In genomic region chr20:15176929-15177328, GRCh38 we compare ENCODE assay signal across 22 cellular contexts.
DNase-seq lines count a peak whose midpoint lies in the region; ATAC-seq and TF ChIP-seq lines count a peak whose summit lies in the region.
"Had no signal": no experiment of that assay in that cellular context is flagged by ENCODE, and none has a peak within 500 bp of the region (broad histone marks: within the 10 kb centered on the region; RNA-seq: fewer than 3 reads in every experiment).

No MANE protein-coding gene starts in this region.

- H3K79me2 ChIP-seq in MM.1S (ENCODE audit: low read length): no peaks in the 10 kb centered on the region

- no peak overlapping the region for H3K4me3 Mint-ChIP-seq in activated naive CD4-positive, alpha-beta T cell treated with anti-CD3 and anti-CD28 coated beads, Interleukin-2, amount 10 ng/mL, durations not matched to agents 7 days and 5 days
- H3K4me3 Mint-ChIP-seq: CD14-positive monocyte, GM23338, IgD-negative memory B cell had no signal

- H3K9me3 ChIP-seq in MM.1S (replicated peaks; ENCODE audit: insufficient read depth, low read length) (no peaks in the 10 kb centered on the region), upper lobe of right lung (no peaks in the 10 kb centered on the region)
- H3K9me3 ChIP-seq: BE2C, HAP-1 had no signal

- no peaks in the 10 kb centered on the region for H4K20me1 ChIP-seq in MM.1S (ENCODE audit: insufficient read depth, low read length)

- H3K4me1 ChIP-seq in MM.1S (ENCODE audit: low read length) (peaks cover 20% of the 10 kb centered on the region), upper lobe of right lung (no peaks in the 10 kb centered on the region)
- H3K4me1 ChIP-seq: BE2C, HAP-1, Peyer's patch had no signal

- H3K36me3 ChIP-seq in MM.1S (replicated peaks; ENCODE audit: insufficient read depth, low read length): no peaks in the 10 kb centered on the region
- H3K36me3 ChIP-seq in upper lobe of right lung: no peaks in the 10 kb centered on the region
- H3K36me3 ChIP-seq: BE2C, HAP-1, Peyer's patch had no signal

- no peak overlapping the region for H3K9ac ChIP-seq in MM.1S (ENCODE audit: low read length)

- TF ChIP-seq CTCF in MM.1S (IDR thresholded peaks at IDR 0.05; ENCODE audit: low read length) (no peak), dorsolateral prefrontal cortex (IDR thresholded peaks at IDR 0.05 in 54 of 56, conservative IDR thresholded peaks at IDR 0.05 in 2 of 56; ENCODE audit: low read depth in 1 of 56, partially characterized antibody in 56 of 56) (no peak), upper lobe of right lung (IDR thresholded peaks at IDR 0.05) (no peak)

- H3K27me3 ChIP-seq in MM.1S (replicated peaks; ENCODE audit: insufficient read depth, low read length) (no peaks in the 10 kb centered on the region), dorsolateral prefrontal cortex (no peaks in the 10 kb centered on the region), upper lobe of right lung (no peaks in the 10 kb centered on the region)
- H3K27me3 ChIP-seq: BE2C, Peyer's patch had no signal

- peaks cover 13% of the 10 kb centered on the region for H3K9me3 Mint-ChIP-seq in activated naive CD4-positive, alpha-beta T cell treated with anti-CD3 and anti-CD28 coated beads, Interleukin-2, amount 10 ng/mL, durations not matched to agents 7 days and 5 days

- peak; percentile 30 for ATAC-seq in upper lobe of right lung
- ATAC-seq in GM18868 (IDR thresholded peaks at IDR 0.05; ENCODE audit: unreplicated experiment): no peak
- ATAC-seq: GM23338 had no signal

- H3K36me3 Mint-ChIP-seq in activated naive CD4-positive, alpha-beta T cell treated with anti-CD3 and anti-CD28 coated beads, Interleukin-2, amount 10 ng/mL, durations not matched to agents 7 days and 5 days: no peaks in the 10 kb centered on the region
- H3K36me3 Mint-ChIP-seq: CD14-positive monocyte had no signal

- H3K4me3 ChIP-seq in MM.1S (ENCODE audit: low read length) (no peak overlapping the region), dorsolateral prefrontal cortex (no peak overlapping the region), upper lobe of right lung (no peak overlapping the region)
- H3K4me3 ChIP-seq: GM23338, HAP-1, Peyer's patch had no signal

- intact Hi-C loops in dorsolateral prefrontal cortex (cut with DNase I) (no loop called here), upper lobe of right lung (cut with DNase I) (no loop called here)

- peak overlapping the region; percentile 34; the same call in 1 of the 2 replicates for H2AFZ ChIP-seq in MM.1S (ENCODE audit: low read length)
- H2AFZ ChIP-seq: GM23338 had no signal

- no peak overlapping the region for H3K27ac Mint-ChIP-seq in activated naive CD4-positive, alpha-beta T cell treated with anti-CD3 and anti-CD28 coated beads, Interleukin-2, amount 10 ng/mL, durations not matched to agents 7 days and 5 days
- H3K27ac Mint-ChIP-seq: CD14-positive monocyte, GM23338, IgD-negative memory B cell had no signal

- no peaks in the 10 kb centered on the region for H3K9me2 ChIP-seq in MM.1S (replicated peaks; ENCODE audit: insufficient read depth, low read length)

- H3K4me1 Mint-ChIP-seq in activated naive CD4-positive, alpha-beta T cell treated with anti-CD3 and anti-CD28 coated beads, Interleukin-2, amount 10 ng/mL, durations not matched to agents 7 days and 5 days: no peaks in the 10 kb centered on the region
- H3K4me1 Mint-ChIP-seq: CD14-positive monocyte, GM23338, IgD-negative memory B cell had no signal

- H3K4me2 ChIP-seq in MM.1S (ENCODE audit: low read depth, low read length): 0 out of 2 replicates have a peak overlapping the region, but pooled peaks have one; percentile 27
- H3K4me2 ChIP-seq: GM23338 had no signal

- H3K27me3 Mint-ChIP-seq in activated naive CD4-positive, alpha-beta T cell treated with anti-CD3 and anti-CD28 coated beads, Interleukin-2, amount 10 ng/mL, durations not matched to agents 7 days and 5 days: no peaks in the 10 kb centered on the region

- no peak for DNase-seq in MM.1S
- DNase-seq in dorsolateral prefrontal cortex: peak in 6 of 10 donors; percentile 10 to 43 (median 29)
- peak; percentile 47 for DNase-seq in occipital lobe (lab: John Stamatoyannopoulos, UW)
- no peak for DNase-seq in upper lobe of right lung
- DNase-seq in stimulated activated CD8-positive, alpha-beta memory T cell treated with anti-CD3 and anti-CD28 coated beads, Interleukin-4, amount 100 ng/mL, for 48 hours: no peak
- DNase-seq in activated naive CD4-positive, alpha-beta T cell treated with anti-CD3 and anti-CD28 coated beads, Interleukin-2, amount 10 ng/mL, durations not matched to agents 7 days and 5 days: no peak
- DNase-seq: BE2C, Calu3, DND-41, NCI-H1092, NCI-H1417 treated with DMSO at 0.1 percent for 48 hours, NCI-H1694 treated with DMSO at 0.1 percent for 48 hours, NCI-H2081, NCI-H2227 treated with DMSO at 0.1 percent for 48 hours, NCI-H69, Peyer's patch, SHP77 treated with DMSO at 0.1 percent for 48 hours had no signal

- H3F3A ChIP-seq in MM.1S (ENCODE audit: insufficient read depth, low read length): peaks cover 8% of the 10 kb centered on the region

- peak overlapping the region; percentile 23; the same call in 1 of the 2 replicates for H3K27ac ChIP-seq in MM.1S (ENCODE audit: low read length)
- H3K27ac ChIP-seq in dorsolateral prefrontal cortex: peak overlapping the region in 20 of 59 donors; percentile 3 to 67 (median 22)
- no peak overlapping the region for H3K27ac ChIP-seq in upper lobe of right lung
- H3K27ac ChIP-seq: Peyer's patch had no signal

- CTCF ChIA-PET in activated naive CD4-positive, alpha-beta T cell treated with anti-CD3 and anti-CD28 coated beads, Interleukin-2, amount 10 ng/mL, durations not matched to agents 7 days and 5 days (lab: Charles Lee): no interaction called here

Comparison
In these comparisons a context has a peak if more than half of its experiments do, and no peak if none do; other contexts are left out.
1. DNase-seq: peak in dorsolateral prefrontal cortex (6 of 10) and occipital lobe (single experiment); none in MM.1S (single experiment), upper lobe of right lung (single experiment), stimulated activated CD8-positive, alpha-beta memory T cell treated with anti-CD3 and anti-CD28 coated beads, Interleukin-4, amount 100 ng/mL, for 48 hours (single experiment) and activated naive CD4-positive, alpha-beta T cell treated with anti-CD3 and anti-CD28 coated beads, Interleukin-2, amount 10 ng/mL, durations not matched to agents 7 days and 5 days (single experiment).